8 cellular contexts compared by ENCODE assay signal in genomic region chr6:149300563-149300962, GRCh38.
"Had no signal": no experiment of that assay in that cellular context is flagged by ENCODE, and none has a peak within 500 bp of the region (broad histone marks: within the 10 kb centered on the region; RNA-seq: fewer than 3 reads in every experiment).

No MANE protein-coding gene starts in this region.

- FAIRE-seq: H1, H54, HTR-8/SVneo had no signal

- H3K4me3 ChIP-seq: GM23338 had no signal

- ATAC-seq: GM23338 had no signal

- H2AFZ ChIP-seq: GM23338 had no signal

- H3K4me2 ChIP-seq: GM23338 had no signal

- DNase-seq: H9, HCEC 1CT, IMR-90, KG1 had no signal
